Comparison of ENCODE assay signal across 10 cellular contexts in genomic region chr20:63709149-63709527, GRCh38. TPM values are rescaled to one million over a fixed set of nuclear protein-coding genes. Genes with fewer than 3 reads are reported as not detected.
A peak's percentile ranks its signal among the peaks of the same experiment; 100 is the strongest.
DNase-seq lines count a peak whose midpoint lies in the region; ATAC-seq and TF ChIP-seq lines count a peak whose summit lies in the region.
"Had no signal": no experiment of that assay in that cellular context is flagged by ENCODE, and none has a peak within 500 bp of the region (broad histone marks: within the 10 kb centered on the region; RNA-seq: fewer than 3 reads in every experiment).

No MANE protein-coding gene starts in this region.

- in situ Hi-C loops in astrocyte of the spinal cord (cut with HindIII; ENCODE audit: low sequenced_read_pairs): no loop called here

- H3K9me3 ChIP-seq in heart left ventricle (peaks cover 0 to 13% (median 0%) of the 10 kb centered on the region in 12 donors), right atrium auricular region (no peaks in the 10 kb centered on the region), mesenchymal stem cell (ENCODE audit: control insufficient read depth, low read length) (peaks cover 5% of the 10 kb centered on the region), WERI-Rb-1 (ENCODE audit: severe bottlenecking) (no peaks in the 10 kb centered on the region)
- H3K9me3 ChIP-seq: ascending aorta had no signal

- peaks cover 0 to 82% (median 65%) of the 10 kb centered on the region in 9 donors for H3K36me3 ChIP-seq in heart left ventricle
- H3K36me3 ChIP-seq in right atrium auricular region: peaks cover 38% of the 10 kb centered on the region
- peaks cover 60 to 73% of the 10 kb centered on the region in 2 experiments for H3K36me3 ChIP-seq in mesenchymal stem cell (ENCODE audit: control insufficient read depth in 1 of 2, insufficient read depth in 2 of 2, low read depth in 1 of 2, low read length in 2 of 2)
- H3K36me3 ChIP-seq in WERI-Rb-1: peaks cover 80% of the 10 kb centered on the region

- H4K91ac ChIP-seq in mesenchymal stem cell (ENCODE audit: low read length): no peak overlapping the region

- no peak for TF ChIP-seq CTCF in heart left ventricle (IDR thresholded peaks at IDR 0.05)
- no peak for TF ChIP-seq CTCF in right atrium auricular region (IDR thresholded peaks at IDR 0.05)
- TF ChIP-seq CTCF in astrocyte of the spinal cord (IDR thresholded peaks at IDR 0.05; ENCODE audit: low read depth, low read length): no peak
- no peak for TF ChIP-seq CTCF in WERI-Rb-1 (IDR thresholded peaks at IDR 0.05; ENCODE audit: low read depth, low read length)

- no peak overlapping the region for H3K27ac ChIP-seq in heart left ventricle
- no peak overlapping the region for H3K27ac ChIP-seq in right atrium auricular region
- no peak overlapping the region for H3K27ac ChIP-seq in mesenchymal stem cell (ENCODE audit: low read length, poor library complexity, severe bottlenecking)
- H3K27ac ChIP-seq in WERI-Rb-1: no peak overlapping the region

- H3K79me1 ChIP-seq in mesenchymal stem cell (replicated peaks; ENCODE audit: low read length, poor library complexity, severe bottlenecking): peaks cover 9% of the 10 kb centered on the region

- no peak for TF ChIP-seq POLR2A in heart left ventricle (IDR thresholded peaks at IDR 0.05)
- no peak for TF ChIP-seq POLR2A in erythroblast (IDR thresholded peaks at IDR 0.05; ENCODE audit: low read length)

- no peak overlapping the region for H4K8ac ChIP-seq in mesenchymal stem cell (ENCODE audit: low read length)

- no peak overlapping the region for H3K4ac ChIP-seq in mesenchymal stem cell (ENCODE audit: low read depth in 1 of 2, low read length in 2 of 2)

- H2AK5ac ChIP-seq in mesenchymal stem cell (ENCODE audit: low read length, severe bottlenecking): no peak overlapping the region

- peak overlapping the region; percentile 93 for H3K9ac ChIP-seq in mesenchymal stem cell (ENCODE audit: low read length)

- DNase-seq in heart left ventricle: no peak
- no peak for DNase-seq in right atrium auricular region (ENCODE audit: low spot score)
- DNase-seq in astrocyte of the spinal cord (ENCODE audit: low read depth, low spot score): no peak
- DNase-seq in mesenchymal stem cell: no peak
- no peak for DNase-seq in CD1c-positive myeloid dendritic cell (ENCODE audit: extremely low spot score)
- DNase-seq in erythroblast (lab: John Stamatoyannopoulos, UW): no peak
- no peak for DNase-seq in WERI-Rb-1
- DNase-seq in NCI-H526 (lab: John Stamatoyannopoulos, UW): no peak
- DNase-seq: NCI-H226 had no signal

- H3K27me3 ChIP-seq in heart left ventricle (no peaks in the 10 kb centered on the region), right atrium auricular region (no peaks in the 10 kb centered on the region), mesenchymal stem cell (ENCODE audit: control insufficient read depth in 1 of 2, insufficient read depth in 1 of 2, low read length in 2 of 2) (no peaks in the 10 kb centered on the region), WERI-Rb-1 (ENCODE audit: insufficient read depth, low read depth, severe bottlenecking) (no peaks in the 10 kb centered on the region)
- H3K27me3 ChIP-seq: ascending aorta had no signal

- no peak overlapping the region for H3K14ac ChIP-seq in mesenchymal stem cell (ENCODE audit: low read length in 2 of 2)

- H3K4me3 ChIP-seq in heart left ventricle: peak overlapping the region in 7 of 12 donors; percentile 65 to 94 (median 87)
- peak overlapping the region in 1 of 2 donors; percentile 96 for H3K4me3 ChIP-seq in right atrium auricular region
- peak overlapping the region; percentile 74 for H3K4me3 ChIP-seq in astrocyte of the spinal cord (ENCODE audit: low read depth, low read length)
- H3K4me3 ChIP-seq in mesenchymal stem cell (ENCODE audit: insufficient read depth in 1 of 2, low read depth in 1 of 2, low read length in 2 of 2): peak overlapping the region; percentile 90 to 96
- H3K4me3 ChIP-seq in WERI-Rb-1 (ENCODE audit: low read depth, low read length): no peak overlapping the region

- intact Hi-C loops in heart left ventricle (cut with DNase I): loop anchor here in 1 of 10 donors (5.0 kb wide), 1 partner anchor 153 kb away; the partner anchor contains the start of gene ABHD16B

- WGBS in heart left ventricle, 4 donors: 89 to 91% (median 90%) methylated on average over 17 of the region's 17 CpGs
- over 99% methylated on average over 15 of the region's 17 CpGs for WGBS in mesenchymal stem cell

- no peak overlapping the region for H2BK15ac ChIP-seq in mesenchymal stem cell (ENCODE audit: low read depth, poor library complexity, severe bottlenecking)

- H3K18ac ChIP-seq in mesenchymal stem cell (ENCODE audit: low read depth in 1 of 2, low read length in 2 of 2): no peak overlapping the region

- H3K4me1 ChIP-seq in heart left ventricle (peaks cover 3 to 42% (median 25%) of the 10 kb centered on the region in 12 donors), right atrium auricular region (peaks cover 0 to 29% of the 10 kb centered on the region in 2 donors), mesenchymal stem cell (ENCODE audit: control insufficient read depth, insufficient read depth, low read depth, low read length) (peaks cover 29% of the 10 kb centered on the region)

- H2BK5ac ChIP-seq in mesenchymal stem cell (ENCODE audit: low read depth, low read length, poor library complexity, severe bottlenecking): no peak overlapping the region

- no peak overlapping the region for H3K23ac ChIP-seq in mesenchymal stem cell (ENCODE audit: low read length in 2 of 2)

- no peak overlapping the region for H2AFZ ChIP-seq in mesenchymal stem cell (ENCODE audit: low read depth, low read length)

- no peak overlapping the region for H2BK12ac ChIP-seq in mesenchymal stem cell (ENCODE audit: low read length in 2 of 2)

- peak overlapping the region; percentile 46 for H3K4me2 ChIP-seq in mesenchymal stem cell (ENCODE audit: low read length, poor library complexity, severe bottlenecking)

- H2BK120ac ChIP-seq in mesenchymal stem cell (ENCODE audit: low read depth, low read length): no peak overlapping the region

- no peak for ATAC-seq in heart left ventricle

RNA-seq across cellular contexts. Expression of gene ZGPAT, which starts 1.3 kb away (rescaled TPM):
- total RNA-seq in heart left ventricle: 10 to 100 TPM; 12.9 to 22.0 (median 18.5) TPM
- 10 to 100 TPM; 27.9 to 34.4 TPM for polyA plus RNA-seq in heart left ventricle
- total RNA-seq in right atrium auricular region: 10 to 100 TPM; 11.9 to 15.1 TPM
- 11.5 TPM for polyA plus RNA-seq in mesenchymal stem cell (2013, experiment 1 of 2)
- polyA plus RNA-seq in mesenchymal stem cell (2013, experiment 2 of 2): 11.8 TPM

RNA-seq across cellular contexts. Expression of gene ARFRP1, which starts 1.4 kb away (rescaled TPM):
- total RNA-seq in heart left ventricle (10 to 100 TPM; 27.3 to 47.8 (median 33.8) TPM), right atrium auricular region (10 to 100 TPM; 33.5 to 39.4 TPM)
- 10 to 100 TPM; 35.9 to 38.0 TPM for polyA plus RNA-seq in heart left ventricle
- polyA plus RNA-seq in mesenchymal stem cell (2013, experiment 1 of 2): 13.5 TPM
- polyA plus RNA-seq in mesenchymal stem cell (2013, experiment 2 of 2): 14.0 TPM

RNA-seq across cellular contexts. Expression of gene TNFRSF6B, which starts 12.7 kb away (rescaled TPM):
- total RNA-seq in heart left ventricle (1 to 10 TPM in 4 of 9 donors, under 1 TPM in 4, not detected in 1; 0.42 to 5.7 (median 0.92) TPM), right atrium auricular region (1 to 10 TPM; 1.2 to 3.8 TPM)
- 1 to 10 TPM; 2.9 to 6.4 TPM for polyA plus RNA-seq in heart left ventricle
- polyA plus RNA-seq in mesenchymal stem cell (2013, experiment 1 of 2): 23.7 TPM
- polyA plus RNA-seq in mesenchymal stem cell (2013, experiment 2 of 2): 23.9 TPM

RNA-seq across cellular contexts. Expression of gene LIME1, which starts 27.3 kb away (rescaled TPM):
- 1 to 10 TPM in 8 of 9 donors, under 1 TPM in 1; 0.95 to 7.1 (median 3.4) TPM for total RNA-seq in heart left ventricle
- polyA plus RNA-seq in heart left ventricle: 1 to 10 TPM; 2.2 to 4.4 TPM
- 1 to 10 TPM; 2.4 to 2.5 TPM for total RNA-seq in right atrium auricular region
- polyA plus RNA-seq in mesenchymal stem cell (2013, experiment 1 of 2): 1.8 TPM
- polyA plus RNA-seq in mesenchymal stem cell (2013, experiment 2 of 2): 1.9 TPM

RNA-seq across cellular contexts. Expression of gene SLC2A4RG, which starts 30.4 kb away (rescaled TPM):
- total RNA-seq in heart left ventricle (10 to 100 TPM; 41.4 to 82.5 (median 70.7) TPM), right atrium auricular region (10 to 100 TPM; 30.1 to 30.7 TPM)
- 10 to 100 TPM; 18.3 to 80.3 TPM for polyA plus RNA-seq in heart left ventricle
- polyA plus RNA-seq in mesenchymal stem cell (2013, experiment 1 of 2): 85.3 TPM
- polyA plus RNA-seq in mesenchymal stem cell (2013, experiment 2 of 2): 84.2 TPM
